8 cellular contexts compared by ENCODE assay signal in genomic region chr1:248871837-248872401, GRCh38. TPM values are rescaled to one million over a fixed set of nuclear protein-coding genes. Genes with fewer than 3 reads are reported as not detected.
DNase-seq lines count a peak whose midpoint lies in the region; ATAC-seq and TF ChIP-seq lines count a peak whose summit lies in the region.

No MANE protein-coding gene starts in this region.

- peak overlapping the region; percentile 98 for H3K27ac ChIP-seq in right atrium auricular region
- peak overlapping the region; percentile 97 for H3K27ac ChIP-seq in vagina

- H3K36me3 ChIP-seq in right atrium auricular region = no peaks in the 10 kb centered on the region
- H3K36me3 ChIP-seq in vagina = no peaks in the 10 kb centered on the region

- no peaks in the 10 kb centered on the region for H3K27me3 ChIP-seq in right atrium auricular region
- H3K27me3 ChIP-seq in vagina = no peaks in the 10 kb centered on the region

- H3K9me3 ChIP-seq in right atrium auricular region (no peaks in the 10 kb centered on the region), vagina (no peaks in the 10 kb centered on the region)

- H3K4me1 ChIP-seq in right atrium auricular region (peaks cover 0 to 8% of the 10 kb centered on the region in 2 donors), vagina (peaks cover 8% of the 10 kb centered on the region)

- TF ChIP-seq CTCF in right atrium auricular region (IDR thresholded peaks at IDR 0.05) (no peak), vagina (IDR thresholded peaks at IDR 0.05) (no peak)

- ATAC-seq in left cardiac atrium = no peak
- ATAC-seq in T-cell (replicated peaks in 1 of 4) = no peak

- intact Hi-C loops in left cardiac atrium (cut with DNase I) (no loop called here), vagina (cut with DNase I) (no loop called here)

- peaks cover 23 to 31% (median 27%) of the 10 kb centered on the region in 3 donors for H3K4me1 Mint-ChIP-seq in T-cell
- peaks cover 28 to 46% of the 10 kb centered on the region in 2 donors for H3K4me1 Mint-ChIP-seq in immature natural killer cell

- no peak overlapping the region for H3K4me3 ChIP-seq in right atrium auricular region
- H3K4me3 ChIP-seq in vagina = no peak overlapping the region

- H3K9me3 Mint-ChIP-seq in T-cell = no peaks in the 10 kb centered on the region
- peaks cover 0 to 10% (median 4%) of the 10 kb centered on the region in 6 donors for H3K9me3 Mint-ChIP-seq in immature natural killer cell

- peaks cover 0 to 6% of the 10 kb centered on the region in 2 donors for H3K27me3 Mint-ChIP-seq in T-cell
- peaks cover 14 to 30% (median 28%) of the 10 kb centered on the region in 3 donors for H3K27me3 Mint-ChIP-seq in immature natural killer cell (ENCODE audit: low read depth in 3 of 3)

- peak overlapping the region in 2 of 3 donors; percentile 4 to 41 for H3K4me3 Mint-ChIP-seq in T-cell
- peak overlapping the region in 4 of 5 donors; percentile 36 to 68 (median 54) for H3K4me3 Mint-ChIP-seq in immature natural killer cell

- POLR2A ChIA-PET in T-cell (lab: Charles Lee) = no interaction called here

- no peak for TF ChIP-seq POLR2A in vagina (IDR thresholded peaks at IDR 0.05)
- TF ChIP-seq POLR2A in erythroblast (IDR thresholded peaks at IDR 0.05; ENCODE audit: low read length) = no peak

- H3K36me3 Mint-ChIP-seq in T-cell (no peaks in the 10 kb centered on the region), immature natural killer cell (no peaks in the 10 kb centered on the region)

- CTCF ChIA-PET in T-cell (lab: Charles Lee) = no interaction called here

- H3K27ac Mint-ChIP-seq in T-cell = peak overlapping the region in 1 of 2 donors; percentile 24
- peak overlapping the region in 4 of 6 donors; percentile 67 to 100 (median 78) for H3K27ac Mint-ChIP-seq in immature natural killer cell

- DNase-seq in right atrium auricular region (ENCODE audit: low spot score) (no peak), left cardiac atrium (no peak), T-cell (no peak), immature natural killer cell (no peak), vagina (ENCODE audit: extremely low spot score in 2 of 2) (no peak), erythroblast (lab: John Stamatoyannopoulos, UW) (no peak), NCI-H1092 (lab: John Stamatoyannopoulos, UW) (no peak), NCI-H2081 treated with DMSO at 0.1 percent for 48 hours (lab: John Stamatoyannopoulos, UW) (no peak)

RNA-seq across cellular contexts. Expression of gene ZNF692, which starts 13.0 kb away (rescaled TPM):
- 10 to 100 TPM in 1 of 2 donors, 1 to 10 TPM in 1; 9.7 to 11.8 TPM for total RNA-seq in right atrium auricular region
- 10 to 100 TPM; 16.3 to 22.3 TPM for total RNA-seq in left cardiac atrium
- total RNA-seq in T-cell = 10 to 100 TPM; 53.9 to 88.1 (median 78.7) TPM
- 10 to 100 TPM in 1 of 3 donors, 1 to 10 TPM in 2; 5.5 to 11.0 (median 7.7) TPM for polyA plus RNA-seq in immature natural killer cell
- 46.7 TPM for total RNA-seq in vagina

RNA-seq across cellular contexts. Expression of gene ZNF672, which starts 33.9 kb away (rescaled TPM):
- total RNA-seq in right atrium auricular region (10 to 100 TPM; 55.3 to 59.1 TPM), left cardiac atrium (10 to 100 TPM; 41.6 to 42.2 TPM), T-cell (10 to 100 TPM; 27.7 to 46.7 (median 42.1) TPM), vagina (44.9 TPM)
- polyA plus RNA-seq in immature natural killer cell = 10 to 100 TPM; 17.1 to 36.9 (median 29.3) TPM

RNA-seq across cellular contexts. Expression of gene PGBD2, which starts 34.1 kb away (rescaled TPM):
- total RNA-seq in right atrium auricular region (1 to 10 TPM; 2.4 to 3.1 TPM), left cardiac atrium (1 to 10 TPM; 3.5 TPM), T-cell (10 to 100 TPM in 3 of 5 donors, 1 to 10 TPM in 2; 5.0 to 15.8 (median 11.4) TPM), vagina (12.5 TPM)
- polyA plus RNA-seq in immature natural killer cell = 10 to 100 TPM in 1 of 3 donors, 1 to 10 TPM in 2; 6.7 to 12.4 (median 9.3) TPM

RNA-seq across cellular contexts. Expression of gene SH3BP5L, which starts 46.2 kb away (rescaled TPM):
- total RNA-seq in right atrium auricular region (10 to 100 TPM; 13.6 to 18.5 TPM), left cardiac atrium (10 to 100 TPM; 15.1 to 18.5 TPM), T-cell (10 to 100 TPM; 16.8 to 41.4 (median 36.3) TPM), vagina (18.7 TPM)
- polyA plus RNA-seq in immature natural killer cell = 1 to 10 TPM in 2 of 3 donors, under 1 TPM in 1; 0.46 to 5.9 (median 3.2) TPM
